Comparison of ENCODE assay signal across 17 cellular contexts in genomic region chr12:109716092-109716479, GRCh38. TPM values are rescaled to one million over a fixed set of nuclear protein-coding genes. Genes with fewer than 3 reads are reported as not detected.
DNase-seq lines count a peak whose midpoint lies in the region; ATAC-seq, FAIRE-seq and TF ChIP-seq lines count a peak whose summit lies in the region.
"Had no signal": no experiment of that assay in that cellular context is flagged by ENCODE, and none has a peak within 500 bp of the region (broad histone marks: within the 10 kb centered on the region; RNA-seq: fewer than 3 reads in every experiment).

No MANE protein-coding gene starts in this region.

- POLR2A ChIA-PET in SK-N-SH (lab: Yijun Ruan, JAX): interaction anchor here (0.9 to 8.9 kb wide), 7 partner anchors 9 to 109 kb away, joined by 3 to 82 read pairs (median 7); no protein-coding TSS in a partner anchor

- peak in 1 of 2 experiments; percentile 25; a peak in 1 of 4 replicates for TF ChIP-seq EP300 in SK-N-SH (IDR thresholded peaks at IDR 0.05; ENCODE audit: borderline replicate concordance in 1 of 2, low read depth in 1 of 2, low read length in 1 of 2)

- no peaks in the 10 kb centered on the region for H3K79me2 ChIP-seq in SK-N-SH (ENCODE audit: insufficient read depth)

- H2AFZ ChIP-seq in SK-N-SH (ENCODE audit: low read depth): no peak overlapping the region

- H3K27me3 ChIP-seq in SK-N-SH (ENCODE audit: insufficient read depth): no peaks in the 10 kb centered on the region; the same call in none of the 2 replicates
- H3K27me3 ChIP-seq in body of pancreas: no peaks in the 10 kb centered on the region
- H3K27me3 ChIP-seq in stomach smooth muscle (ENCODE audit: control insufficient read depth in 1 of 2, insufficient read depth in 2 of 2, low read length in 2 of 2): peaks cover 31 to 44% of the 10 kb centered on the region in 2 donors
- H3K27me3 ChIP-seq: Peyer's patch had no signal

- no peaks in the 10 kb centered on the region for H3F3A ChIP-seq in SK-N-SH (replicated peaks; ENCODE audit: insufficient read depth)

- WGBS in SK-N-SH (ENCODE audit: low lambda C conversion rate): 59% methylated on average over 8 of the region's 9 CpGs
- whole genome bisulfite sequencing in body of pancreas, 2 donors: 62 to 77% methylated on average over 9 of the region's 9 CpGs

- H3K4me1 ChIP-seq in SK-N-SH (ENCODE audit: control insufficient read depth in 1 of 2, insufficient read depth in 2 of 2, low read depth in 1 of 2, low read length in 1 of 2) (peaks cover 0 to 57% of the 10 kb centered on the region in 2 experiments; a peak in 2 of 4 replicates), body of pancreas (peaks cover 65% of the 10 kb centered on the region), stomach smooth muscle (ENCODE audit: control insufficient read depth, insufficient read depth, low read length) (peaks cover 34% of the 10 kb centered on the region)

- TF ChIP-seq CTCF in SK-N-SH (IDR thresholded peaks at IDR 0.05) (no peak), body of pancreas (IDR thresholded peaks at IDR 0.05) (no peak)

- no peak overlapping the region for H3K9ac ChIP-seq in SK-N-SH
- peak overlapping the region in 1 of 2 donors; percentile 29 for H3K9ac ChIP-seq in stomach smooth muscle (ENCODE audit: low read length in 2 of 2)

- no peak for TF ChIP-seq POLR2A in body of pancreas (IDR thresholded peaks at IDR 0.05)

- H3K4me2 ChIP-seq in SK-N-SH: no peak overlapping the region

- no peaks in the 10 kb centered on the region for H3K9me3 ChIP-seq in SK-N-SH
- H3K9me3 ChIP-seq in body of pancreas: no peaks in the 10 kb centered on the region
- H3K9me3 ChIP-seq in stomach smooth muscle (ENCODE audit: control insufficient read depth in 2 of 2, low read length in 2 of 2): no peaks in the 10 kb centered on the region
- H3K9me3 ChIP-seq: Peyer's patch, upper lobe of left lung had no signal

- intact Hi-C loops in body of pancreas (cut with DNase I): no loop called here

- FAIRE-seq in urothelium cell line (lab: Jason Lieb, UNC): no peak
- FAIRE-seq: GM12891, GM19239 had no signal

- no peaks in the 10 kb centered on the region for H3K9me2 ChIP-seq in SK-N-SH

- DNase-seq in SK-N-SH (no peak), body of pancreas (no peak), midbrain (lab: John Stamatoyannopoulos, UW) (peak; percentile 47), ureter (ENCODE audit: low spot score) (no peak), urothelium cell line (ENCODE audit: low spot score) (no peak)
- DNase-seq: activated naive CD8-positive, alpha-beta T cell treated with anti-CD3 and anti-CD28 coated beads, Interleukin-2, amount 10 ng/mL, durations not matched to agents 7 days and 5 days; DMS79 treated with DMSO at 0.1 percent for 48 hours; GOT3; mesenchymal stem cell had no signal

- H4K20me1 ChIP-seq in SK-N-SH (ENCODE audit: insufficient read depth): peaks cover 8% of the 10 kb centered on the region; the same call in 1 of the 2 replicates

- no peaks in the 10 kb centered on the region for H3K36me3 ChIP-seq in SK-N-SH (replicated peaks in 1 of 2; ENCODE audit: control insufficient read depth in 1 of 2, insufficient read depth in 2 of 2, low read length in 1 of 2)
- H3K36me3 ChIP-seq in body of pancreas (replicated peaks in 1 of 2; ENCODE audit: insufficient read depth in 1 of 2, low read depth in 2 of 2): no peaks in the 10 kb centered on the region
- H3K36me3 ChIP-seq in stomach smooth muscle (ENCODE audit: control insufficient read depth in 2 of 2, insufficient read depth in 2 of 2, low read length in 2 of 2): no peaks in the 10 kb centered on the region
- H3K36me3 ChIP-seq: Peyer's patch, upper lobe of left lung had no signal

- ATAC-seq in SK-N-SH treated with all-trans-retinoic acid at 6 μM for 48 hours (no peak), body of pancreas (no peak), GM18502 (IDR thresholded peaks at IDR 0.05; ENCODE audit: poor library complexity, unreplicated experiment) (no peak)
- ATAC-seq: activated CD8-positive, alpha-beta T cell treated with anti-CD3 and anti-CD28 coated beads for 36 hours had no signal

- peak overlapping the region in 1 of 2 experiments; percentile 62; a peak in 2 of 4 replicates for H3K4me3 ChIP-seq in SK-N-SH (ENCODE audit: low read depth in 2 of 2, low read length in 1 of 2)
- no peak overlapping the region for H3K4me3 ChIP-seq in body of pancreas
- H3K4me3 ChIP-seq in stomach smooth muscle (ENCODE audit: low read length in 2 of 2): peak overlapping the region; percentile 40 to 46

- TF ChIP-seq RAD21 in SK-N-SH (IDR thresholded peaks at IDR 0.05; ENCODE audit: low read length): no peak

- CTCF ChIA-PET in SK-N-SH (lab: Yijun Ruan, JAX): interaction anchor here (0.7 to 7.5 kb wide), 13 partner anchors 15 to 199 kb away, joined by 3 to 175 read pairs (median 6); partner anchors contain the start of genes MMAB and MVK

- H3K27ac ChIP-seq in SK-N-SH (ENCODE audit: low read depth in 2 of 2, low read length in 1 of 2) (peak overlapping the region in 1 of 2 experiments; percentile 92; a peak in 2 of 4 replicates), body of pancreas (peak overlapping the region; percentile 15 to 74 (median 68)), stomach smooth muscle (ENCODE audit: low read length) (no peak overlapping the region)

TF ChIP-seq in SK-N-SH, 30 proteins besides CTCF, POLR2A, EP300 and RAD21:
- TF ChIP-seq, protein P1, sequence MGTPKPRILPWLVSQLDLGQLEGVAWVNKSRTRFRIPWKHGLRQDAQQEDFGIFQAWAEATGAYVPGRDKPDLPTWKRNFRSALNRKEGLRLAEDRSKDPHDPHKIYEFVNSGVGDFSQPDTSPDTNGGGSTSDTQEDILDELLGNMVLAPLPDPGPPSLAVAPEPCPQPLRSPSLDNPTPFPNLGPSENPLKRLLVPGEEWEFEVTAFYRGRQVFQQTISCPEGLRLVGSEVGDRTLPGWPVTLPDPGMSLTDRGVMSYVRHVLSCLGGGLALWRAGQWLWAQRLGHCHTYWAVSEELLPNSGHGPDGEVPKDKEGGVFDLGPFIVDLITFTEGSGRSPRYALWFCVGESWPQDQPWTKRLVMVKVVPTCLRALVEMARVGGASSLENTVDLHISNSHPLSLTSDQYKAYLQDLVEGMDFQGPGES (IDR thresholded peaks at IDR 0.05; ENCODE audit: low read depth, low read length): no peak
- TF ChIP-seq EZH2phosphoT487 (IDR thresholded peaks at IDR 0.05; ENCODE audit: borderline replicate concordance, low read depth): no peak
- TF ChIP-seq YY1 (IDR thresholded peaks at IDR 0.05; ENCODE audit: low read depth): no peak
- peak; percentile 49; the same call in 1 of the 2 replicates for TF ChIP-seq MXI1 (IDR thresholded peaks at IDR 0.05; ENCODE audit: low read depth, low read length)
- TF ChIP-seq MAX (IDR thresholded peaks at IDR 0.05; ENCODE audit: low read depth): no peak
- no peak for TF ChIP-seq NRF1 (IDR thresholded peaks at IDR 0.05; ENCODE audit: low read depth, low read length)

TF ChIP-seq in SK-N-SH treated with all-trans-retinoic acid at 6 μM for 48 hours, 23 proteins besides CTCF, POLR2A, EP300 and RAD21:
- TF ChIP-seq ARNTL (CRISPR knock-in tag; IDR thresholded peaks at IDR 0.05; ENCODE audit: borderline replicate concordance, low read depth): no peak
- TF ChIP-seq ZNF8 (CRISPR knock-in tag; IDR thresholded peaks at IDR 0.05): no peak
- TF ChIP-seq ZFP30 (CRISPR knock-in tag; IDR thresholded peaks at IDR 0.05): no peak
- no peak for TF ChIP-seq TOX (CRISPR knock-in tag; IDR thresholded peaks at IDR 0.05; ENCODE audit: borderline replicate concordance)
- TF ChIP-seq ISL1 (CRISPR knock-in tag; IDR thresholded peaks at IDR 0.05): no peak
- TF ChIP-seq POU6F1 (CRISPR knock-in tag; IDR thresholded peaks at IDR 0.05; ENCODE audit: borderline replicate concordance, low read depth): no peak
- TF ChIP-seq PPARA (CRISPR knock-in tag; IDR thresholded peaks at IDR 0.05; ENCODE audit: borderline replicate concordance): no peak
- TF ChIP-seq TSHZ2 (CRISPR knock-in tag; IDR thresholded peaks at IDR 0.05): no peak
- TF ChIP-seq ZNF565 (CRISPR knock-in tag; conservative IDR thresholded peaks at IDR 0.05; ENCODE audit: low read depth): no peak
TF ChIP-seq in SK-N-SH treated with all-trans-retinoic acid at 6 μM for 48 hours: peak in this region for 0.

RNA-seq across cellular contexts. Expression of gene FAM222A, which starts 2.5 kb away (rescaled TPM):
- 1.6 and 4.2 TPM in 2 replicates for polyA plus RNA-seq in SK-N-SH (2012; rRNA removed)
- 1.7 and 4.1 TPM in 2 replicates for polyA plus RNA-seq in SK-N-SH (2012; cell fraction: cytosol; rRNA removed)
- 1.6 and 3.1 TPM in 2 replicates for polyA plus RNA-seq in SK-N-SH (2012; cell fraction: nucleus; rRNA removed)
- total RNA-seq in body of pancreas (10 to 100 TPM in 1 of 2 donors, 1 to 10 TPM in 1; 8.0 to 16.2 TPM), ureter (0.73 TPM)

Comparison
In these comparisons a context has a peak if more than half of its experiments do, and no peak if none do; other contexts are left out.
1. H3K4me3 ChIP-seq: peak in stomach smooth muscle (2 of 2); none in body of pancreas (0 of 2).